In genomic region chr16:72480926-72481325, GRCh38 we compare ENCODE assay signal across 24 cellular contexts.
DNase-seq lines count a peak whose midpoint lies in the region; ATAC-seq and TF ChIP-seq lines count a peak whose summit lies in the region.
"Had no signal": no experiment of that assay in that cellular context is flagged by ENCODE, and none has a peak within 500 bp of the region (broad histone marks: within the 10 kb centered on the region; RNA-seq: fewer than 3 reads in every experiment).

No MANE protein-coding gene starts in this region.

- no peak for ATAC-seq in natural killer cell
- no peak for ATAC-seq in Right ventricle myocardium inferior
- ATAC-seq: gastroesophageal sphincter, right cardiac atrium had no signal

- H3K4me3 ChIP-seq in AG10803 (ENCODE audit: low read length) (no peak overlapping the region), HEK293 (ENCODE audit: low read depth, low read length) (no peak overlapping the region), choroid plexus epithelial cell (ENCODE audit: low read depth, low read length) (no peak overlapping the region)
- H3K4me3 ChIP-seq: coronary artery, gastroesophageal sphincter, HAP-1, uterus had no signal

- TF ChIP-seq CTCF in AG10803 (conservative IDR thresholded peaks at IDR 0.05; ENCODE audit: low read length) (no peak), HEK293 (tag by site-specific recombination; IDR thresholded peaks at IDR 0.05) (no peak), choroid plexus epithelial cell (conservative IDR thresholded peaks at IDR 0.05; ENCODE audit: low read depth, low read length) (no peak), natural killer cell (IDR thresholded peaks at IDR 0.05) (no peak)

- H3K4me3 Mint-ChIP-seq in natural killer cell = peak overlapping the region; percentile 72
- H3K4me3 Mint-ChIP-seq: activated naive CD8-positive, alpha-beta T cell; activated T-helper 1 cell treated with anti-CD3 and anti-CD28 coated beads, Interleukin-12 subunit alpha, Interleukin-12 subunit beta, Interleukin-2, Interleukin-4 antibody, amounts not matched to agents 30 ng/mL and 10 ng/mL and 1 ng/mL, durations not matched to agents 14 hours and 24 hours and 36 hours had no signal

- peak; percentile 78 for DNase-seq in AG10803 (ENCODE audit: low read depth)
- peak; percentile 50 for DNase-seq in choroid plexus epithelial cell (ENCODE audit: low read depth)
- DNase-seq in natural killer cell = no peak
- no peak for DNase-seq in superior temporal gyrus (ENCODE audit: extremely low spot score)
- DNase-seq in NCI-H2227 treated with DMSO at 0.1 percent for 48 hours (lab: John Stamatoyannopoulos, UW) = no peak
- DNase-seq in caudate nucleus (lab: John Stamatoyannopoulos, UW) = no peak
- no peak for DNase-seq in Right ventricle myocardium inferior (ENCODE audit: missing footprints)
- DNase-seq: DMS79; NCI-H1417 treated with DMSO at 0.1 percent for 48 hours; NCI-H2107; NCI-H526; right cardiac atrium; RPMI8226; stimulated activated CD4-positive, alpha-beta T cell treated with anti-CD3 and anti-CD28 coated beads, Interleukin-15, amount 100 ng/mL, for 24 hours; substantia nigra; SW 1271; uterus had no signal

- H3K4me1 Mint-ChIP-seq in natural killer cell = peaks cover 31 to 32% of the 10 kb centered on the region in 2 donors

- no peaks in the 10 kb centered on the region for H3K4me1 ChIP-seq in HEK293 (ENCODE audit: control insufficient read depth, insufficient read depth, low read length)
- H3K4me1 ChIP-seq: gastroesophageal sphincter, uterus had no signal

- H3K9me3 Mint-ChIP-seq in natural killer cell = no peaks in the 10 kb centered on the region
- H3K9me3 Mint-ChIP-seq: activated T-helper 1 cell treated with anti-CD3 and anti-CD28 coated beads, Interleukin-12 subunit alpha, Interleukin-12 subunit beta, Interleukin-2, Interleukin-4 antibody, amounts not matched to agents 30 ng/mL and 10 ng/mL and 1 ng/mL, durations not matched to agents 14 hours and 24 hours and 36 hours had no signal

- no peaks in the 10 kb centered on the region for H3K27me3 Mint-ChIP-seq in natural killer cell (ENCODE audit: low read depth in 2 of 2)
- H3K27me3 Mint-ChIP-seq: activated naive CD8-positive, alpha-beta T cell had no signal

- POLR2A ChIA-PET in HEK293 (lab: Yijun Ruan, JAX) = no interaction called here

- H3K27ac ChIP-seq in HEK293 (ENCODE audit: extremely low read depth, low read depth, low read length) = no peak overlapping the region
- H3K27ac ChIP-seq in caudate nucleus (ENCODE audit: low read depth, low read length) = no peak overlapping the region
- H3K27ac ChIP-seq: brain microvascular endothelial cell, coronary artery, gastroesophageal sphincter, uterus had no signal

- CTCF ChIA-PET in HEK293 (lab: Yijun Ruan, JAX) = no interaction called here

- no peaks in the 10 kb centered on the region for H3K36me3 ChIP-seq in HEK293 (ENCODE audit: control insufficient read depth in 2 of 2, insufficient read depth in 1 of 2, low read length in 2 of 2)
- H3K36me3 ChIP-seq: brain microvascular endothelial cell, gastroesophageal sphincter, HAP-1, uterus had no signal

- no peaks in the 10 kb centered on the region for H3K9me3 ChIP-seq in HEK293 (ENCODE audit: control insufficient read depth, insufficient read depth, low read depth, low read length)
- H3K9me3 ChIP-seq: gastroesophageal sphincter, HAP-1, uterus had no signal

- intact Hi-C loops in natural killer cell (cut with micrococcal nuclease) (no loop called here), Right ventricle myocardium inferior (cut with DNase I) (no loop called here)

- H3K36me3 Mint-ChIP-seq in natural killer cell = no peaks in the 10 kb centered on the region
- H3K36me3 Mint-ChIP-seq: activated naive CD8-positive, alpha-beta T cell had no signal

- peak overlapping the region; percentile 4 to 74 for H3K27ac Mint-ChIP-seq in natural killer cell
- H3K27ac Mint-ChIP-seq: activated naive CD8-positive, alpha-beta T cell; activated T-helper 1 cell treated with anti-CD3 and anti-CD28 coated beads, Interleukin-12 subunit alpha, Interleukin-12 subunit beta, Interleukin-2, Interleukin-4 antibody, amounts not matched to agents 30 ng/mL and 10 ng/mL and 1 ng/mL, durations not matched to agents 14 hours and 24 hours and 36 hours had no signal

TF ChIP-seq in HEK293, 187 proteins besides CTCF, POLR2A, EP300 and RAD21:
- TF ChIP-seq SP7 (tag by site-specific recombination; IDR thresholded peaks at IDR 0.05) (peak; percentile 40; the same call in 1 of the 2 replicates), ZNF214 (tag by site-specific recombination; IDR thresholded peaks at IDR 0.05; ENCODE audit: borderline replicate concordance) (no peak)

Comparison
In these comparisons a context has a peak if more than half of its experiments do, and no peak if none do; other contexts are left out.
1. DNase-seq: peak in AG10803 (single experiment) and choroid plexus epithelial cell (single experiment); none in natural killer cell (single experiment), superior temporal gyrus (single experiment), NCI-H2227 treated with DMSO at 0.1 percent for 48 hours (single experiment), caudate nucleus (0 of 61) and Right ventricle myocardium inferior (single experiment).